8 cellular contexts compared by ENCODE assay signal in the genomic region with DNA sequence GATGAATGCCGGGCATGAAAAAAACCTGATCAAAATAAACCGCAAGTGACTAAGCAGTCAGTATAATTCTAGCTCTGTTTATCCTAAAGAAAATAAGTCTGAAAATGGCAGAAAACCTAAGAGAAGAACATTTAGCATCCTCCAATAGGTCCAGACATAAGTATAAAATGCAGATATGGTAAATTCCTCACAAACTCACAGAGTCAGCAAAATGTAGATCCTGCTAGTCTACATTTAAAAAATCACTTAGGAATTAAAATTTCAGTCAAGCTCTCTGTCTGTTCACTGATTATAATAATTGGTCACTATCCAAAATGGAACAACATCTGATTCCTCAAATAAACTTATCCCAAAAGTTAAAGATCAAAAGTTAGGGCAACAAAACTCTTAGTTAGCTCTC.
"Had no signal": no experiment of that assay in that cellular context is flagged by ENCODE, and none has a peak within 500 bp of the region (broad histone marks: within the 10 kb centered on the region; RNA-seq: fewer than 3 reads in every experiment).

No MANE protein-coding gene starts in this region.

- DNase-seq: GDM1, GF-D8 had no signal

- H3K4me3 ChIP-seq: GM12878 had no signal

- FAIRE-seq: G401.6, GM12878, GM12891, GM12892, GM18507, GM19239 had no signal

- ATAC-seq: GM12878 had no signal
